ENCODE assay signal across 8 cellular contexts in genomic region chr9:100869321-100869720, GRCh38.
"Had no signal": no experiment of that assay in that cellular context is flagged by ENCODE, and none has a peak within 500 bp of the region (broad histone marks: within the 10 kb centered on the region; RNA-seq: fewer than 3 reads in every experiment).

No MANE protein-coding gene starts in this region.

- H3K4me3 ChIP-seq: GM23248, HAP-1, K562 had no signal

- ATAC-seq: HCT116, K562 had no signal

- DNase-seq: GM23248, GOT3, H7, HFFc6, IMR-90 had no signal
